1 cellular context compared by ENCODE assay signal in the genomic region with DNA sequence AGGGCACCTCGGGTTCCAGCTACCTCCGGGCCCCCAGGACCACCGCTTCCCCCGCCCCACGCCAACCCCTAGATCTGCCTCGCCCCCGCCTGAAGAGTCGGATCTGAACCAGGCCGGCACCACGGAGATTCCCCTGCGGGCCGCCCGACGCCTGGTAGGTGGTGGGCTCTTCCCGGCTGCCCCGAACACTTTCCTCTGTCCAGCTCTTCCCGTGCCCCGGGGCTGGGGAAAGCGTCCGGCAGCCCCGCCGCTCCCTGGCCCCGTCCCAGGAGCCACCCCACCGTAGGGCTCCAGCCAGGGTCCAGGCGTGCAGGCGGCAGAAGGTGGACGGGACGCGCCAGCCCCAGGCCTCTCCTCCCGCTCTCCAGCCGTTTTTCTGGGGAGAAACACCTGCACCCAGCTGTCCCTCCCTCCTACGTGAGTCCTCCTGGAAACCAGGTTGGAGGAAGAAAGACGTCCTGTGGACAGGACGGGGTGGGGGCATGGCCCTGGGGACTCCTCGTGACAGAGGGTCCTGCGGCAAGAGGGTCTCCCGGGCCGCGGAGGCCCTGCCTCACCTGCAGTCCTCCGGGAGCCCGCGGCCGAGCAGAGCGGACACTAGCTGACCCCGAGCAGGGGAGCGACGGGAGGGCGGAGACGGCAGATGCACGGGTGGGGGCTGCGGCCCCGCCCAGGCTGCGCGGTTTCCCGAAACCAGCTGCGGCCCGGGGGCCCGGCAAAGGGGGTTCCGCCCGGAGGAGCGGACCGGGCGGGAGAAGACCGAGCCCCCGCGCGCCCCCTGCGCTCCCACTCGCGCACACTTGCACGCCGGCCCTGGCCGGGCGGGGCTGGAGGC.
A peak's percentile ranks its signal among the peaks of the same experiment; 100 is the strongest.
TF ChIP-seq lines count a peak whose summit lies in the region.

A gene (minus strand): TSS at position 624 of the 835 bp plus-strand sequence. CDS start 3,795 bp downstream, outside the sequence.

TF ChIP-seq in endothelial cell of umbilical vein, 7 proteins besides CTCF, POLR2A, EP300 and RAD21:
- TF ChIP-seq, protein P1, sequence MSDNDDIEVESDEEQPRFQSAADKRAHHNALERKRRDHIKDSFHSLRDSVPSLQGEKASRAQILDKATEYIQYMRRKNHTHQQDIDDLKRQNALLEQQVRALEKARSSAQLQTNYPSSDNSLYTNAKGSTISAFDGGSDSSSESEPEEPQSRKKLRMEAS (IDR thresholded peaks at IDR 0.05; ENCODE audit: insufficient read depth, insufficient read length): no peak
- TF ChIP-seq MYC (IDR thresholded peaks at IDR 0.05; ENCODE audit: low read depth, low read length) (no peak), FOS (IDR thresholded peaks at IDR 0.05; ENCODE audit: borderline replicate concordance, insufficient read depth, low read length) (no peak), EZH2 (IDR thresholded peaks at IDR 0.05; ENCODE audit: borderline replicate concordance, low read depth, low read length, severe bottlenecking) (peak; percentile 80)
